ENCODE assay signal across 19 cellular contexts in the genomic region with DNA sequence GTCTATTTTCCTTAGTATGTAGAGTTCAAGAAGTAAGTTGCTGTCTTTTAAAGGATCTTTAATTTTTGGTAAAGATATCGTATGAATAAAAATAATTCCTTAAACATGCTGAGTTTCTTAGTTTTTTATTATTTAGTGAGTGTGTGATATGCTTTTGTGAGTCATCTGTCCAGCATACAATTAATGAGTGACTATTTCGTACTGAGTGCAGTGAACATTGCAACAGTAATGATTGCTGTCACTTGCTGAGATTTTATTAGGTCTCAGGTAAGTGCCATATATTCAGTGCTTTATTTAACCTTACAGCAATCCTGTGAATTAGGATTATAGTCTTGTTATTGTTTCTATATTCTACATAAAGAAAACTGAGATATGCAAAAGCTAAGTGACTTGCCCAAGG. TPM values are rescaled to one million over a fixed set of nuclear protein-coding genes. Genes with fewer than 3 reads are reported as not detected.
DNase-seq lines count a peak whose midpoint lies in the region; ATAC-seq, FAIRE-seq and TF ChIP-seq lines count a peak whose summit lies in the region.
"Had no signal": no experiment of that assay in that cellular context is flagged by ENCODE, and none has a peak within 500 bp of the region (broad histone marks: within the 10 kb centered on the region; RNA-seq: fewer than 3 reads in every experiment).

No MANE protein-coding gene starts in this region.

- FAIRE-seq in RCC 7860 (lab: Jason Lieb, UNC) = peak; percentile 90
- FAIRE-seq: H1, HepG2, HTR-8/SVneo had no signal

- H2BK5ac ChIP-seq in neuronal stem cell (ENCODE audit: low read length) = no peak overlapping the region

- H4K91ac ChIP-seq in neuronal stem cell (ENCODE audit: low read depth, low read length, poor library complexity) = no peak overlapping the region

- no peak overlapping the region for H2BK12ac ChIP-seq in neuronal stem cell (ENCODE audit: low read length)

- H3K27me3 Mint-ChIP-seq in CD8-positive, alpha-beta T cell (ENCODE audit: low read depth) = no peaks in the 10 kb centered on the region
- H3K27me3 Mint-ChIP-seq in activated CD4-positive, alpha-beta T cell treated with anti-CD3 and anti-CD28 coated beads for 36 hours = no peaks in the 10 kb centered on the region
- H3K27me3 Mint-ChIP-seq: CD4-positive, alpha-beta memory T cell had no signal

- H3K4me2 ChIP-seq in neuronal stem cell (ENCODE audit: insufficient read depth, low read length, poor library complexity, severe bottlenecking) = no peak overlapping the region

- no peak overlapping the region for H3K4me3 Mint-ChIP-seq in CD8-positive, alpha-beta T cell
- no peak overlapping the region for H3K4me3 Mint-ChIP-seq in activated CD4-positive, alpha-beta T cell treated with anti-CD3 and anti-CD28 coated beads for 36 hours
- H3K4me3 Mint-ChIP-seq: CD4-positive, alpha-beta memory T cell; HFFc6 had no signal

- WGBS in neuronal stem cell (ENCODE audit: extremely low coverage in 2 of 2, insufficient read length in 2 of 2, insufficient replicate concordance in 1 of 2), 2 donors = no CpG with 5 or more reads among the region's 2 CpGs

- H3K27me3 ChIP-seq in neuronal stem cell (ENCODE audit: control insufficient read depth in 3 of 3, insufficient read depth in 3 of 3, low read depth in 1 of 3, low read length in 3 of 3) = no peaks in the 10 kb centered on the region
- H3K27me3 ChIP-seq in CD8-positive, alpha-beta T cell (ENCODE audit: insufficient read depth, low read length) = no peaks in the 10 kb centered on the region
- H3K27me3 ChIP-seq: BE2C had no signal

- no peak overlapping the region for H2BK15ac ChIP-seq in neuronal stem cell (ENCODE audit: low read length)

- no peaks in the 10 kb centered on the region for H3K9me3 Mint-ChIP-seq in CD8-positive, alpha-beta T cell
- no peaks in the 10 kb centered on the region for H3K9me3 Mint-ChIP-seq in activated CD4-positive, alpha-beta T cell treated with anti-CD3 and anti-CD28 coated beads for 36 hours (ENCODE audit: low read depth)
- H3K9me3 Mint-ChIP-seq: CD4-positive, alpha-beta memory T cell; HFFc6 had no signal

- H3K9ac ChIP-seq in neuronal stem cell (ENCODE audit: low read depth, low read length, poor library complexity) = no peak overlapping the region

- H3K14ac ChIP-seq in neuronal stem cell (ENCODE audit: low read length) = no peak overlapping the region

- no peak for ATAC-seq in CD8-positive, alpha-beta T cell
- ATAC-seq in activated CD4-positive, alpha-beta T cell treated with anti-CD3 and anti-CD28 coated beads for 36 hours = no peak
- ATAC-seq: HepG2 had no signal

- H2BK120ac ChIP-seq in neuronal stem cell (ENCODE audit: low read depth, low read length) = no peak overlapping the region

- H3K4ac ChIP-seq in neuronal stem cell (ENCODE audit: low read length) = no peak overlapping the region

- H3K18ac ChIP-seq in neuronal stem cell (ENCODE audit: low read length) = no peak overlapping the region

- H3K36me3 Mint-ChIP-seq in CD8-positive, alpha-beta T cell = peaks cover 63% of the 10 kb centered on the region
- H3K36me3 Mint-ChIP-seq in activated CD4-positive, alpha-beta T cell treated with anti-CD3 and anti-CD28 coated beads for 36 hours (ENCODE audit: low read depth) = peaks cover 19% of the 10 kb centered on the region

- no peak overlapping the region for H3K23ac ChIP-seq in neuronal stem cell (ENCODE audit: low read depth, low read length, poor library complexity)

- no peaks in the 10 kb centered on the region for H3K79me1 ChIP-seq in neuronal stem cell (ENCODE audit: low read depth, low read length)

- intact Hi-C loops in CD8-positive, alpha-beta T cell (cut with DNase I, micrococcal nuclease) = no loop called here
- intact Hi-C loops in activated CD4-positive, alpha-beta T cell treated with anti-CD3 and anti-CD28 coated beads for 36 hours (cut with DNase I, micrococcal nuclease) = no loop called here

- DNase-seq in ACHN (peak; percentile 26), RCC 7860 (ENCODE audit: low spot score) (peak; percentile 16), epithelial cell of esophagus (ENCODE audit: low read depth) (peak; percentile 10), kidney tubule cell (ENCODE audit: low spot score) (peak; percentile 60), neuronal stem cell (ENCODE audit: low spot score) (no peak), HuH-7.5 (ENCODE audit: low spot score) (no peak)
- DNase-seq in CD8-positive, alpha-beta T cell = no peak
- DNase-seq in activated CD4-positive, alpha-beta T cell treated with anti-CD3 and anti-CD28 coated beads for 36 hours = no peak
- DNase-seq: BE2C; CD4-positive, alpha-beta memory T cell; COR-L47; DMS53; GF-D8; HFFc6 had no signal

- no peak for TF ChIP-seq CTCF in epithelial cell of esophagus (IDR thresholded peaks at IDR 0.05; ENCODE audit: insufficient read depth, low read depth, low read length, missing control alignments)
- no peak for TF ChIP-seq CTCF in CD8-positive, alpha-beta T cell (IDR thresholded peaks at IDR 0.05)

- H3K4me1 ChIP-seq in neuronal stem cell (ENCODE audit: control insufficient read depth in 2 of 2, insufficient read depth in 1 of 2, low read depth in 1 of 2, low read length in 2 of 2) = peaks cover 0 to 2% of the 10 kb centered on the region in 2 donors
- H3K4me1 ChIP-seq in CD8-positive, alpha-beta T cell (ENCODE audit: insufficient read depth, low read length) = no peaks in the 10 kb centered on the region
- H3K4me1 ChIP-seq: BE2C, HAP-1 had no signal

- CTCF ChIA-PET in CD8-positive, alpha-beta T cell (lab: Charles Lee) = no interaction called here
- CTCF ChIA-PET in activated CD4-positive, alpha-beta T cell treated with anti-CD3 and anti-CD28 coated beads for 36 hours (lab: Charles Lee) = no interaction called here

- H3K4me1 Mint-ChIP-seq in CD8-positive, alpha-beta T cell (ENCODE audit: low read depth) = peaks cover 27% of the 10 kb centered on the region
- peaks cover 3% of the 10 kb centered on the region for H3K4me1 Mint-ChIP-seq in activated CD4-positive, alpha-beta T cell treated with anti-CD3 and anti-CD28 coated beads for 36 hours

- no peak overlapping the region for H2AFZ ChIP-seq in neuronal stem cell (ENCODE audit: low read length)

- in situ Hi-C loops in ACHN (cut with HindIII; ENCODE audit: low pct_ligation_motif_present, low pct_unique_long_range_greater_than_20kb, low sequenced_read_pairs) = no loop called here

- no peak overlapping the region for H2AK5ac ChIP-seq in neuronal stem cell (ENCODE audit: low read depth, low read length)

- POLR2A ChIA-PET in CD8-positive, alpha-beta T cell (lab: Charles Lee) = no interaction called here
- POLR2A ChIA-PET in activated CD4-positive, alpha-beta T cell treated with anti-CD3 and anti-CD28 coated beads for 36 hours (lab: Charles Lee) = no interaction called here

- H3K4me3 ChIP-seq in epithelial cell of esophagus (ENCODE audit: low read length) (no peak overlapping the region), neuronal stem cell (ENCODE audit: low read length in 2 of 2) (no peak overlapping the region)
- no peak overlapping the region for H3K4me3 ChIP-seq in CD8-positive, alpha-beta T cell (ENCODE audit: low read depth, low read length)
- H3K4me3 ChIP-seq: HAP-1 had no signal

- no peak overlapping the region for H3K27ac ChIP-seq in neuronal stem cell (replicated peaks; ENCODE audit: low read length)
- no peak overlapping the region for H3K27ac ChIP-seq in CD8-positive, alpha-beta T cell (ENCODE audit: low read depth, low read length)
- H3K27ac ChIP-seq: C4-2B had no signal

- H4K8ac ChIP-seq in neuronal stem cell (ENCODE audit: low read depth, low read length) = no peak overlapping the region

- no peaks in the 10 kb centered on the region for H3K9me3 ChIP-seq in neuronal stem cell (replicated peaks in 1 of 2; ENCODE audit: control insufficient read depth in 2 of 2, insufficient read depth in 1 of 2, low read depth in 1 of 2, low read length in 2 of 2)
- H3K9me3 ChIP-seq in CD8-positive, alpha-beta T cell (ENCODE audit: low read length) = no peaks in the 10 kb centered on the region
- H3K9me3 ChIP-seq: BE2C, HAP-1 had no signal

- no peak overlapping the region for H3K27ac Mint-ChIP-seq in CD8-positive, alpha-beta T cell
- H3K27ac Mint-ChIP-seq in activated CD4-positive, alpha-beta T cell treated with anti-CD3 and anti-CD28 coated beads for 36 hours = no peak overlapping the region
- H3K27ac Mint-ChIP-seq: CD4-positive, alpha-beta memory T cell; HFFc6 had no signal

- peaks cover 0 to 47% of the 10 kb centered on the region in 2 donors for H3K36me3 ChIP-seq in neuronal stem cell (replicated peaks in 1 of 2; ENCODE audit: control insufficient read depth in 2 of 2, insufficient read depth in 2 of 2, low read length in 2 of 2)
- H3K36me3 ChIP-seq in CD8-positive, alpha-beta T cell (ENCODE audit: insufficient read depth, low read length) = peaks cover 6% of the 10 kb centered on the region
- H3K36me3 ChIP-seq: BE2C, HAP-1 had no signal

RNA-seq across cellular contexts. Expression of gene MIGA1, which starts 22.6 kb away (rescaled TPM):
- 3.2 TPM for polyA plus RNA-seq in neuronal stem cell (2013, experiment 1 of 2)
- polyA plus RNA-seq in neuronal stem cell (2013, experiment 2 of 2) = 3.2 TPM
- 10 to 100 TPM; 11.8 to 13.5 TPM for total RNA-seq in CD8-positive, alpha-beta T cell
- total RNA-seq in activated CD4-positive, alpha-beta T cell treated with anti-CD3 and anti-CD28 coated beads for 36 hours = 1 to 10 TPM; 7.2 to 9.0 TPM

RNA-seq across cellular contexts. Expression of gene USP33, which starts 42.4 kb away (rescaled TPM):
- 47.3 TPM for polyA plus RNA-seq in neuronal stem cell (2013, experiment 1 of 2)
- 53.0 TPM for polyA plus RNA-seq in neuronal stem cell (2013, experiment 2 of 2)
- total RNA-seq in CD8-positive, alpha-beta T cell = 10 to 100 TPM; 72.1 to 72.2 TPM
- total RNA-seq in activated CD4-positive, alpha-beta T cell treated with anti-CD3 and anti-CD28 coated beads for 36 hours = 10 to 100 TPM; 36.3 to 36.8 TPM

Comparison
In these comparisons a context has a peak if more than half of its experiments do, and no peak if none do; other contexts are left out.
1. DNase-seq: peak in ACHN (single experiment), RCC 7860 (single experiment), epithelial cell of esophagus (single experiment) and kidney tubule cell (single experiment); none in neuronal stem cell (single experiment), CD8-positive, alpha-beta T cell (0 of 7), activated CD4-positive, alpha-beta T cell treated with anti-CD3 and anti-CD28 coated beads for 36 hours (single experiment) and HuH-7.5 (single experiment).